Comparison of ENCODE assay signal across 32 cellular contexts in the genomic region with DNA sequence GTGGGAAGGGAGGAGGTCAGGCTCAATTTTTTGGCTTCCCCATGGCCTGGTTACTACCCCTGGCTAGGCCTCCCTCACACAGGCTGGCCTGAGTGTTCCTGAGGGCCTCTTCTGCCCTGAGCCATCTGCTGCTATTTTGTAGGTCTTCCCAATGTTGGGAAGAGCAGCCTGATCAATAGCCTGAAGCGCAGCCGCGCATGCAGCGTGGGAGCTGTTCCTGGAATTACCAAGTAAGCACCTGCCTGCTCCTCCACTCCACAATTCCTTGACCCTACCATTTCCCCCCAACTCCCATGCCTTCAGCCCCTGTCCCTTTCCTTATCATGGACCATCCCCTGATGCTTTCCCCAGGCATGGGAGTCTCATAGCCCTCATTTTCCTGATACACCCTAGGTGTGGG.
"Had no signal": no experiment of that assay in that cellular context is flagged by ENCODE, and none has a peak within 500 bp of the region (broad histone marks: within the 10 kb centered on the region; RNA-seq: fewer than 3 reads in every experiment).

No MANE protein-coding gene starts in this region.

- ATAC-seq: activated T-cell treated with anti-CD3 and anti-CD28 coated beads, Interleukin-2, amount 50 U/mL, for 4 hours; activated T-helper 17 cell treated with anti-CD3 and anti-CD28 coated beads, Interleukin-2, amount 50 U/mL, for 72 hours; effector memory CD8-positive, alpha-beta T cell; foreskin keratinocyte; gastrocnemius medialis; heart left ventricle had no signal

- H3K9me3 Mint-ChIP-seq: activated CD4-positive, alpha-beta memory T cell treated with anti-CD3 and anti-CD28 coated beads, Interleukin-2, amount 10 ng/mL, durations not matched to agents 7 days and 5 days; activated CD4-positive, alpha-beta T cell treated with anti-CD3 and anti-CD28 coated beads, Interleukin-2, amount 10 ng/mL, durations not matched to agents 7 days and 5 days; activated naive CD4-positive, alpha-beta T cell treated with anti-CD3 and anti-CD28 coated beads, Interleukin-2, amount 50 U/mL, for 24 hours; activated naive CD8-positive, alpha-beta T cell treated with anti-CD3 and anti-CD28 coated beads, Interleukin-2, amount 10 ng/mL, durations not matched to agents 7 days and 5 days; activated T-cell treated with anti-CD3 and anti-CD28 coated beads, Interleukin-2, amount 50 U/mL, for 4 hours; activated T-helper 17 cell treated with anti-CD3 and anti-CD28 coated beads, Interleukin-2, amount 50 U/mL, for 72 hours; dendritic cell treated with granulocyte-macrophage colony-stimulating factor and Interleukin-4, amounts not matched to agents 40 ng/mL and 50 ng/mL, for 4 days; effector memory CD8-positive, alpha-beta T cell had no signal

- H3K27me3 Mint-ChIP-seq: activated CD4-positive, alpha-beta memory T cell treated with anti-CD3 and anti-CD28 coated beads, Interleukin-2, amount 10 ng/mL, durations not matched to agents 7 days and 5 days; activated CD4-positive, alpha-beta T cell treated with anti-CD3 and anti-CD28 coated beads, Interleukin-2, amount 10 ng/mL, durations not matched to agents 7 days and 5 days; activated naive CD4-positive, alpha-beta T cell treated with anti-CD3 and anti-CD28 coated beads, Interleukin-2, amount 50 U/mL, for 24 hours; activated naive CD8-positive, alpha-beta T cell treated with anti-CD3 and anti-CD28 coated beads, Interleukin-2, amount 10 ng/mL, durations not matched to agents 7 days and 5 days; activated T-helper 17 cell treated with anti-CD3 and anti-CD28 coated beads, Interleukin-2, amount 50 U/mL, for 72 hours; dendritic cell treated with granulocyte-macrophage colony-stimulating factor and Interleukin-4, amounts not matched to agents 40 ng/mL and 50 ng/mL, for 4 days; effector memory CD8-positive, alpha-beta T cell had no signal

- H3K27ac Mint-ChIP-seq: activated CD4-positive, alpha-beta memory T cell treated with anti-CD3 and anti-CD28 coated beads, Interleukin-2, amount 10 ng/mL, durations not matched to agents 7 days and 5 days; activated CD4-positive, alpha-beta T cell treated with anti-CD3 and anti-CD28 coated beads, Interleukin-2, amount 10 ng/mL, durations not matched to agents 7 days and 5 days; activated naive CD4-positive, alpha-beta T cell treated with anti-CD3 and anti-CD28 coated beads, Interleukin-2, amount 50 U/mL, for 24 hours; activated naive CD8-positive, alpha-beta T cell treated with anti-CD3 and anti-CD28 coated beads, Interleukin-2, amount 10 ng/mL, durations not matched to agents 7 days and 5 days; brain; dendritic cell treated with granulocyte-macrophage colony-stimulating factor and Interleukin-4, amounts not matched to agents 40 ng/mL and 50 ng/mL, for 4 days had no signal

- H3K36me3 ChIP-seq: breast epithelium, cardiac muscle cell had no signal

- H3K4me1 ChIP-seq: ascending aorta, breast epithelium, esophagus muscularis mucosa, foreskin keratinocyte, gastrocnemius medialis, heart left ventricle had no signal

- H3K27me3 ChIP-seq: ascending aorta, cardiac muscle cell, esophagus muscularis mucosa, foreskin keratinocyte, gastrocnemius medialis, heart left ventricle had no signal

- H3K4me3 ChIP-seq: ascending aorta, breast epithelium, cardiac muscle cell, coronary artery, dorsolateral prefrontal cortex, esophagus muscularis mucosa, gastrocnemius medialis, heart left ventricle had no signal

- H3K4me3 Mint-ChIP-seq: activated CD4-positive, alpha-beta memory T cell treated with anti-CD3 and anti-CD28 coated beads, Interleukin-2, amount 10 ng/mL, durations not matched to agents 7 days and 5 days; activated CD4-positive, alpha-beta T cell treated with anti-CD3 and anti-CD28 coated beads, Interleukin-2, amount 10 ng/mL, durations not matched to agents 7 days and 5 days; activated naive CD4-positive, alpha-beta T cell treated with anti-CD3 and anti-CD28 coated beads, Interleukin-2, amount 50 U/mL, for 24 hours; activated naive CD8-positive, alpha-beta T cell treated with anti-CD3 and anti-CD28 coated beads, Interleukin-2, amount 10 ng/mL, durations not matched to agents 7 days and 5 days; activated T-cell treated with anti-CD3 and anti-CD28 coated beads, Interleukin-2, amount 50 U/mL, for 4 hours; activated T-helper 17 cell treated with anti-CD3 and anti-CD28 coated beads, Interleukin-2, amount 50 U/mL, for 72 hours; brain; dendritic cell treated with granulocyte-macrophage colony-stimulating factor and Interleukin-4, amounts not matched to agents 40 ng/mL and 50 ng/mL, for 4 days; effector memory CD8-positive, alpha-beta T cell had no signal

- H3K27ac ChIP-seq: ascending aorta, breast epithelium, cardiac muscle cell, coronary artery, dorsolateral prefrontal cortex, esophagus muscularis mucosa, foreskin keratinocyte, gastrocnemius medialis, heart left ventricle had no signal

- H3K4me1 Mint-ChIP-seq: activated CD4-positive, alpha-beta memory T cell treated with anti-CD3 and anti-CD28 coated beads, Interleukin-2, amount 10 ng/mL, durations not matched to agents 7 days and 5 days; activated CD4-positive, alpha-beta T cell treated with anti-CD3 and anti-CD28 coated beads, Interleukin-2, amount 10 ng/mL, durations not matched to agents 7 days and 5 days; activated naive CD4-positive, alpha-beta T cell treated with anti-CD3 and anti-CD28 coated beads, Interleukin-2, amount 50 U/mL, for 24 hours; activated naive CD8-positive, alpha-beta T cell treated with anti-CD3 and anti-CD28 coated beads, Interleukin-2, amount 10 ng/mL, durations not matched to agents 7 days and 5 days; brain had no signal

- H3K9me3 ChIP-seq: ascending aorta, breast epithelium, esophagus muscularis mucosa, gastrocnemius medialis, heart left ventricle had no signal

- DNase-seq: activated CD4-positive, alpha-beta memory T cell treated with anti-CD3 and anti-CD28 coated beads, Interleukin-2, amount 10 ng/mL, durations not matched to agents 7 days and 5 days; activated CD4-positive, alpha-beta T cell treated with anti-CD3 and anti-CD28 coated beads for 1 hour; activated CD4-positive, alpha-beta T cell treated with anti-CD3 and anti-CD28 coated beads for 4 hours; activated CD4-positive, alpha-beta T cell treated with anti-CD3 and anti-CD28 coated beads, Interleukin-2, amount 10 ng/mL, durations not matched to agents 7 days and 5 days; activated CD4-positive, alpha-beta T cell treated with anti-CD3 and anti-CD28 coated beads, Interleukin-2, amount 50 U/mL, for 4 hours; activated CD4-positive, CD25-positive, alpha-beta regulatory T cell; activated effector memory CD4-positive, alpha-beta T cell treated with Interleukin-2 at 50 U/mL for 16 hours; activated gamma-delta T cell treated with Interleukin-2 at 50 U/mL for 16 hours; activated naive CD4-positive, alpha-beta T cell treated with Interleukin-2 at 50 U/mL for 16 hours; activated naive CD8-positive, alpha-beta T cell treated with anti-CD3 and anti-CD28 coated beads, Interleukin-2, amount 10 ng/mL, durations not matched to agents 7 days and 5 days; activated T-cell treated with anti-CD3 and anti-CD28 coated beads, Interleukin-2, amount 50 U/mL, for 4 hours; central memory CD4-positive, alpha-beta T cell; dorsolateral prefrontal cortex; effector CD4-positive, alpha-beta T cell; effector memory CD8-positive, alpha-beta T cell; erythroblast; foreskin keratinocyte; gastrocnemius medialis; glutamatergic neuron; heart left ventricle; SW 1271; T-helper 1 cell; T-helper 2 cell had no signal
